ENCODE assay signal across 38 cellular contexts in genomic region chrX:152968193-152968592, GRCh38. TPM values are rescaled to one million over a fixed set of nuclear protein-coding genes. Genes with fewer than 3 reads are reported as not detected.
"Had no signal": no experiment of that assay in that cellular context is flagged by ENCODE, and none has a peak within 500 bp of the region (broad histone marks: within the 10 kb centered on the region; RNA-seq: fewer than 3 reads in every experiment).

No MANE protein-coding gene starts in this region.

- H3K27ac ChIP-seq: adrenal gland, body of pancreas, brain microvascular endothelial cell, cardiac muscle cell, VCaP had no signal

- H3K4me3 Mint-ChIP-seq: activated B cell treated with CpG ODN at 0.5 μM for 24 hours; activated CD4-positive, alpha-beta memory T cell treated with anti-CD3 and anti-CD28 coated beads for 36 hours; activated CD4-positive, alpha-beta T cell treated with anti-CD3 and anti-CD28 coated beads, Interleukin-2, amount 10 ng/mL, durations not matched to agents 24 days and 14 days; activated CD8-positive, alpha-beta T cell treated with anti-CD3 and anti-CD28 coated beads for 36 hours; activated naive CD4-positive, alpha-beta T cell treated with anti-CD3 and anti-CD28 coated beads for 36 hours; activated naive CD8-positive, alpha-beta T cell treated with anti-CD3 and anti-CD28 coated beads for 36 hours; activated T-cell treated with anti-CD3 and anti-CD28 coated beads, Interleukin-2, amount 50 U/mL, for 4 hours; activated T-cell treated with anti-CD3 and anti-CD28 coated beads, Interleukin-2, amount 50 U/mL, for 72 hours; activated T-helper 1 cell treated with anti-CD3 and anti-CD28 coated beads, Interleukin-12 subunit alpha, Interleukin-12 subunit beta, Interleukin-2, Interleukin-4 antibody, amounts not matched to agents 30 ng/mL and 10 ng/mL and 1 ng/mL, durations not matched to agents 14 hours and 24 hours and 36 hours; activated T-helper 17 cell treated with anti-CD3 and anti-CD28 coated beads, Interleukin-2, amount 50 U/mL, for 72 hours; T-helper 1 cell treated with Interleukin-12 subunit alpha and Interleukin-12 subunit beta and Interleukin-4 antibody, amounts not matched to agents 30 μg/mL and 1 μg/mL, for 36 hours; T-helper 2 cell treated with Interferon-gamma antibody and Interleukin-4, amounts not matched to agents 5 μg/mL and 100 μg/mL, for 36 hours had no signal

- H3K27ac Mint-ChIP-seq: activated B cell treated with CpG ODN at 0.5 μM for 24 hours; activated CD4-positive, alpha-beta memory T cell treated with anti-CD3 and anti-CD28 coated beads for 36 hours; activated CD4-positive, alpha-beta T cell treated with anti-CD3 and anti-CD28 coated beads, Interleukin-2, amount 10 ng/mL, durations not matched to agents 24 days and 14 days; activated CD8-positive, alpha-beta T cell treated with anti-CD3 and anti-CD28 coated beads for 36 hours; activated naive CD4-positive, alpha-beta T cell treated with anti-CD3 and anti-CD28 coated beads for 36 hours; activated naive CD8-positive, alpha-beta T cell treated with anti-CD3 and anti-CD28 coated beads for 36 hours; activated T-helper 1 cell treated with anti-CD3 and anti-CD28 coated beads, Interleukin-12 subunit alpha, Interleukin-12 subunit beta, Interleukin-2, Interleukin-4 antibody, amounts not matched to agents 30 ng/mL and 10 ng/mL and 1 ng/mL, durations not matched to agents 14 hours and 24 hours and 36 hours; activated T-helper 17 cell treated with anti-CD3 and anti-CD28 coated beads, Interleukin-2, amount 50 U/mL, for 72 hours; T-helper 1 cell treated with Interleukin-12 subunit alpha and Interleukin-12 subunit beta and Interleukin-4 antibody, amounts not matched to agents 30 μg/mL and 1 μg/mL, for 36 hours; T-helper 2 cell treated with Interferon-gamma antibody and Interleukin-4, amounts not matched to agents 5 μg/mL and 100 μg/mL, for 36 hours had no signal

- H3K27me3 ChIP-seq: adrenal gland, body of pancreas, brain microvascular endothelial cell, cardiac muscle cell had no signal

- H3K27me3 Mint-ChIP-seq: activated B cell treated with CpG ODN at 0.5 μM for 24 hours; activated CD4-positive, alpha-beta memory T cell treated with anti-CD3 and anti-CD28 coated beads for 36 hours; activated CD4-positive, alpha-beta T cell treated with anti-CD3 and anti-CD28 coated beads, Interleukin-2, amount 10 ng/mL, durations not matched to agents 24 days and 14 days; activated CD8-positive, alpha-beta T cell treated with anti-CD3 and anti-CD28 coated beads for 36 hours; activated naive CD8-positive, alpha-beta T cell treated with anti-CD3 and anti-CD28 coated beads for 36 hours; activated T-helper 17 cell treated with anti-CD3 and anti-CD28 coated beads, Interleukin-2, amount 50 U/mL, for 72 hours had no signal

- H3K4me1 ChIP-seq: adrenal gland, body of pancreas had no signal

- DNase-seq: activated B cell treated with CpG ODN at 0.5 μM for 24 hours; activated CD4-positive, alpha-beta memory T cell treated with anti-CD3 and anti-CD28 coated beads for 36 hours; activated CD4-positive, alpha-beta T cell treated with anti-CD3 and anti-CD28 coated beads for 4 hours; activated CD4-positive, alpha-beta T cell treated with anti-CD3 and anti-CD28 coated beads, Interleukin-2, amount 10 ng/mL, durations not matched to agents 24 days and 14 days; activated CD4-positive, alpha-beta T cell treated with anti-CD3 and anti-CD28 coated beads, Interleukin-2, amount 50 U/mL, for 1 hour; activated CD4-positive, alpha-beta T cell treated with anti-CD3 and anti-CD28 coated beads, Interleukin-2, amount 50 U/mL, for 4 hours; activated CD4-positive, CD25-positive, alpha-beta regulatory T cell treated with anti-CD3 and anti-CD28 coated beads, Interleukin-2, amount 50 U/mL, for 72 hours; activated CD8-positive, alpha-beta memory T cell treated with anti-CD3 and anti-CD28 coated beads, Interleukin-2, amount 50 U/mL, for 4 hours; activated CD8-positive, alpha-beta T cell treated with anti-CD3 and anti-CD28 coated beads for 36 hours; activated effector memory CD4-positive, alpha-beta T cell treated with anti-CD3 and anti-CD28 coated beads, Interleukin-2, amount 50 U/mL, for 16 hours; activated gamma-delta T cell treated with Interleukin-2 at 50 U/mL for 16 hours; activated naive CD4-positive, alpha-beta T cell; activated naive CD4-positive, alpha-beta T cell treated with anti-CD3 and anti-CD28 coated beads for 36 hours; activated naive CD4-positive, alpha-beta T cell treated with anti-CD3 and anti-CD28 coated beads, Interleukin-2, amount 50 U/mL, for 16 hours; activated naive CD8-positive, alpha-beta T cell treated with anti-CD3 and anti-CD28 coated beads for 36 hours; activated T-cell treated with anti-CD3 and anti-CD28 coated beads for 4 hours; activated T-cell treated with anti-CD3 and anti-CD28 coated beads, Interleukin-2, amount 50 U/mL, for 1 hour; activated T-cell treated with anti-CD3 and anti-CD28 coated beads, Interleukin-2, amount 50 U/mL, for 4 hours; activated T-cell treated with anti-CD3 and anti-CD28 coated beads, Interleukin-2, amount 50 U/mL, for 72 hours; adrenal gland; amniotic stem cell; aorta; body of pancreas; brain microvascular endothelial cell; central memory CD4-positive, alpha-beta T cell; T-helper 1 cell; T-helper 2 cell; T-helper 9 cell had no signal

- H3K9me3 Mint-ChIP-seq: activated B cell treated with CpG ODN at 0.5 μM for 24 hours; activated CD4-positive, alpha-beta memory T cell treated with anti-CD3 and anti-CD28 coated beads for 36 hours; activated CD4-positive, alpha-beta T cell treated with anti-CD3 and anti-CD28 coated beads, Interleukin-2, amount 10 ng/mL, durations not matched to agents 24 days and 14 days; activated CD8-positive, alpha-beta T cell treated with anti-CD3 and anti-CD28 coated beads for 36 hours; activated naive CD4-positive, alpha-beta T cell treated with anti-CD3 and anti-CD28 coated beads for 36 hours; activated naive CD4-positive, alpha-beta T cell treated with anti-CD3 and anti-CD28 coated beads, Interleukin-2, amount 50 U/mL, for 72 hours; activated naive CD8-positive, alpha-beta T cell treated with anti-CD3 and anti-CD28 coated beads for 36 hours; activated T-cell treated with anti-CD3 and anti-CD28 coated beads, Interleukin-2, amount 50 U/mL, for 4 hours; activated T-cell treated with anti-CD3 and anti-CD28 coated beads, Interleukin-2, amount 50 U/mL, for 72 hours; activated T-helper 1 cell treated with anti-CD3 and anti-CD28 coated beads, Interleukin-12 subunit alpha, Interleukin-12 subunit beta, Interleukin-2, Interleukin-4 antibody, amounts not matched to agents 30 ng/mL and 10 ng/mL and 1 ng/mL, durations not matched to agents 14 hours and 24 hours and 36 hours; activated T-helper 17 cell treated with anti-CD3 and anti-CD28 coated beads, Interleukin-2, amount 50 U/mL, for 72 hours; T-helper 1 cell treated with Interleukin-12 subunit alpha and Interleukin-12 subunit beta and Interleukin-4 antibody, amounts not matched to agents 30 μg/mL and 1 μg/mL, for 36 hours; T-helper 2 cell treated with Interferon-gamma antibody and Interleukin-4, amounts not matched to agents 5 μg/mL and 100 μg/mL, for 36 hours had no signal

- H3K9me3 ChIP-seq: adrenal gland, body of pancreas had no signal

- H3K36me3 ChIP-seq: adrenal gland, brain microvascular endothelial cell, cardiac muscle cell had no signal

- H3K36me3 Mint-ChIP-seq: activated CD4-positive, alpha-beta memory T cell treated with anti-CD3 and anti-CD28 coated beads for 36 hours; activated naive CD4-positive, alpha-beta T cell treated with anti-CD3 and anti-CD28 coated beads, Interleukin-2, amount 50 U/mL, for 72 hours; activated naive CD8-positive, alpha-beta T cell treated with anti-CD3 and anti-CD28 coated beads for 36 hours had no signal

- H3K4me1 Mint-ChIP-seq: activated B cell treated with CpG ODN at 0.5 μM for 24 hours; activated CD4-positive, alpha-beta T cell treated with anti-CD3 and anti-CD28 coated beads, Interleukin-2, amount 10 ng/mL, durations not matched to agents 24 days and 14 days; activated naive CD8-positive, alpha-beta T cell treated with anti-CD3 and anti-CD28 coated beads for 36 hours; activated T-helper 17 cell treated with anti-CD3 and anti-CD28 coated beads, Interleukin-2, amount 50 U/mL, for 72 hours had no signal

- H3K4me3 ChIP-seq: adrenal gland, body of pancreas, cardiac muscle cell had no signal

- ATAC-seq: activated CD8-positive, alpha-beta T cell treated with anti-CD3 and anti-CD28 coated beads for 36 hours; activated naive CD4-positive, alpha-beta T cell treated with anti-CD3 and anti-CD28 coated beads, Interleukin-2, amount 50 U/mL, for 72 hours; activated T-cell treated with anti-CD3 and anti-CD28 coated beads, Interleukin-2, amount 50 U/mL, for 4 hours; activated T-cell treated with anti-CD3 and anti-CD28 coated beads, Interleukin-2, amount 50 U/mL, for 72 hours; activated T-helper 17 cell treated with anti-CD3 and anti-CD28 coated beads, Interleukin-2, amount 50 U/mL, for 72 hours; body of pancreas had no signal

RNA-seq across cellular contexts. Expression of gene PNMA5, which starts 25.7 kb away (rescaled TPM):
- total RNA-seq: activated B cell treated with CpG ODN at 0.5 μM for 24 hours; activated CD4-positive, alpha-beta T cell treated with anti-CD3 and anti-CD28 coated beads, Interleukin-2, amount 10 ng/mL, durations not matched to agents 24 days and 14 days; activated CD8-positive, alpha-beta memory T cell treated with anti-CD3 and anti-CD28 coated beads for 36 hours; activated CD8-positive, alpha-beta T cell treated with anti-CD3 and anti-CD28 coated beads for 36 hours; activated naive CD4-positive, alpha-beta T cell treated with anti-CD3 and anti-CD28 coated beads for 36 hours; activated naive CD4-positive, alpha-beta T cell treated with anti-CD3 and anti-CD28 coated beads, Interleukin-2, amount 50 U/mL, for 72 hours; activated naive CD8-positive, alpha-beta T cell treated with anti-CD3 and anti-CD28 coated beads for 36 hours; activated T-cell treated with anti-CD3 and anti-CD28 coated beads, Interleukin-2, amount 50 U/mL, for 4 hours; activated T-helper 1 cell treated with anti-CD3 and anti-CD28 coated beads, Interleukin-12 subunit alpha, Interleukin-12 subunit beta, Interleukin-2, Interleukin-4 antibody, amounts not matched to agents 30 ng/mL and 10 ng/mL and 1 ng/mL, durations not matched to agents 14 hours and 24 hours and 36 hours; adrenal gland; aorta; astrocyte; body of pancreas; bronchial epithelial cell; cardiac muscle cell had no signal
- polyA plus RNA-seq: aorta, cardiac muscle cell had no signal
